Comparison of ENCODE assay signal across 21 cellular contexts in the genomic region with DNA sequence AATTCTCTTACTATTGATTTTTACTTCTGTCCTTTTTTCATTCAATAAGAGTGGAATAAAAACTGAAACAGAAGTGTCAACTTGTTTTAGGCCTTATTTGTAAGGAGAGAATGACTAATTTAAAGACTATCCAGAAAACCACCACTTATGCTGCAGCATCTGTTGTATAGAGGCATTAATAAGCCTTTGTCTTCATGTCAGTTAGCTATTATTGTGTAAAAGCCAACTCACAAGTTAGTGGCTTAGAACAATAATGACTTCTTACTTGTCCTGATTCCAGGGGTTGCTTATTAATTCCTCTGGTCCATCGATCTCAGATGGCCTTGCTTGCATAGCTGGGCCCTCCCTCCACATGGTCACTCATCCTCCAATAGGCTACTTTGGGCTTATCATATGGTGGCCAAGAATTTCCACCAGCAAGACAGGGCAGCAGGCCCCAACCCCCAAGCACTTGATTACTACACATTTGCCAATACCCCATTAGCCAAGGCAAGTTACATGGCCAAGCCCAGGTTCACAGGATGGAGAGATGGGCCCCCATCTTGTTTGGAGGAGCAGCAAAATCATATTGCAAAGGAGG. TPM values are rescaled to one million over a fixed set of nuclear protein-coding genes. Genes with fewer than 3 reads are reported as not detected.
DNase-seq lines count a peak whose midpoint lies in the region; ATAC-seq and TF ChIP-seq lines count a peak whose summit lies in the region.
"Had no signal": no experiment of that assay in that cellular context is flagged by ENCODE, and none has a peak within 500 bp of the region (broad histone marks: within the 10 kb centered on the region; RNA-seq: fewer than 3 reads in every experiment).

No MANE protein-coding gene starts in this region.

- no peak for TF ChIP-seq CTCF in Calu3 (IDR thresholded peaks at IDR 0.05; ENCODE audit: unreplicated experiment)
- TF ChIP-seq CTCF in epithelial cell of esophagus (IDR thresholded peaks at IDR 0.05; ENCODE audit: insufficient read depth, low read depth, low read length, missing control alignments), result no peak
- no peak for TF ChIP-seq CTCF in omental fat pad (IDR thresholded peaks at IDR 0.05)

- peak; percentile 87 for ATAC-seq in HG03354 (IDR thresholded peaks at IDR 0.05; ENCODE audit: poor library complexity, severe bottlenecking, unreplicated experiment)
- ATAC-seq in omental fat pad (ENCODE audit: low FRiP score), result no peak
- ATAC-seq: activated T-cell treated with anti-CD3 and anti-CD28 coated beads, Interleukin-2, amount 50 U/mL, for 72 hours; naive thymus-derived CD4-positive, alpha-beta T cell had no signal

- H3K9me3 Mint-ChIP-seq in Calu3 (ENCODE audit: low read depth, unreplicated experiment), result peaks cover under 1% of the 10 kb centered on the region
- H3K9me3 Mint-ChIP-seq in activated CD4-positive, alpha-beta memory T cell treated with anti-CD3 and anti-CD28 coated beads for 36 hours, result no peaks in the 10 kb centered on the region
- H3K9me3 Mint-ChIP-seq: activated naive CD4-positive, alpha-beta T cell treated with anti-CD3 and anti-CD28 coated beads, Interleukin-2, amount 50 U/mL, for 24 hours; activated T-cell treated with anti-CD3 and anti-CD28 coated beads, Interleukin-2, amount 50 U/mL, for 72 hours; H9; naive thymus-derived CD4-positive, alpha-beta T cell had no signal

- BruUV-seq in Calu3 (replicated peaks; lab: Mats Ljungman, UMichigan), result no TSS peak

- no peak overlapping the region for H3K27ac Mint-ChIP-seq in Calu3 (ENCODE audit: unreplicated experiment)
- H3K27ac Mint-ChIP-seq in activated CD4-positive, alpha-beta memory T cell treated with anti-CD3 and anti-CD28 coated beads for 36 hours, result no peak overlapping the region
- H3K27ac Mint-ChIP-seq: activated naive CD4-positive, alpha-beta T cell treated with anti-CD3 and anti-CD28 coated beads, Interleukin-2, amount 50 U/mL, for 24 hours; activated T-cell treated with anti-CD3 and anti-CD28 coated beads, Interleukin-2, amount 50 U/mL, for 72 hours; CD4-positive, CD25-positive, alpha-beta regulatory T cell; naive thymus-derived CD4-positive, alpha-beta T cell had no signal

- H3K4me1 Mint-ChIP-seq in Calu3 (ENCODE audit: low read depth, unreplicated experiment), result peaks cover 16% of the 10 kb centered on the region
- H3K4me1 Mint-ChIP-seq in activated CD4-positive, alpha-beta memory T cell treated with anti-CD3 and anti-CD28 coated beads for 36 hours (ENCODE audit: low read depth), result peaks cover 3% of the 10 kb centered on the region

- no peaks in the 10 kb centered on the region for H3K27me3 Mint-ChIP-seq in Calu3 (ENCODE audit: unreplicated experiment)
- H3K27me3 Mint-ChIP-seq in activated CD4-positive, alpha-beta memory T cell treated with anti-CD3 and anti-CD28 coated beads for 36 hours, result peaks cover 6% of the 10 kb centered on the region

- CTCF ChIA-PET in Calu3 (lab: Charles Lee), result interaction anchor here (1.0 to 4.0 kb wide), 9 partner anchors 8 to 657 kb away, joined by 3 to 93 read pairs (median 4); no protein-coding TSS in a partner anchor
- CTCF ChIA-PET in activated CD4-positive, alpha-beta memory T cell treated with anti-CD3 and anti-CD28 coated beads for 36 hours (lab: Charles Lee), result interaction anchor here (0.6 to 7.2 kb wide), 5 partner anchors 9 to 658 kb away, joined by 3 to 81 read pairs (median 6); no protein-coding TSS in a partner anchor

- POLR2A ChIA-PET in activated CD4-positive, alpha-beta memory T cell treated with anti-CD3 and anti-CD28 coated beads for 36 hours (lab: Charles Lee), result no interaction called here

- H3K4me3 ChIP-seq in epithelial cell of esophagus (ENCODE audit: low read length), result no peak overlapping the region
- H3K4me3 ChIP-seq: ovary, thoracic aorta had no signal

- intact Hi-C loops in Calu3 (cut with micrococcal nuclease; ENCODE audit: unreplicated experiment), result loop anchor here (1.0 to 2.0 kb wide), 2 partner anchors 92 to 224 kb away; no protein-coding TSS in a partner anchor
- intact Hi-C loops in activated CD4-positive, alpha-beta memory T cell treated with anti-CD3 and anti-CD28 coated beads for 36 hours (cut with micrococcal nuclease), result no loop called here

- no peaks in the 10 kb centered on the region for H3K36me3 Mint-ChIP-seq in Calu3 (ENCODE audit: insufficient read depth, unreplicated experiment)
- H3K36me3 Mint-ChIP-seq in activated CD4-positive, alpha-beta memory T cell treated with anti-CD3 and anti-CD28 coated beads for 36 hours, result no peaks in the 10 kb centered on the region
- H3K36me3 Mint-ChIP-seq: activated naive CD4-positive, alpha-beta T cell treated with anti-CD3 and anti-CD28 coated beads, Interleukin-2, amount 50 U/mL, for 24 hours; CD4-positive, CD25-positive, alpha-beta regulatory T cell; naive thymus-derived CD4-positive, alpha-beta T cell had no signal

- DNase-seq in Calu3 (peak; percentile 80), epithelial cell of esophagus (ENCODE audit: low read depth) (peak; percentile 9), mucosa of gallbladder (ENCODE audit: low spot score) (peak; percentile 79), DMS153 (lab: John Stamatoyannopoulos, UW) (no peak), omental fat pad (ENCODE audit: low spot score) (no peak), NCI-H2171 treated with DMSO at 0.1 percent for 48 hours (lab: John Stamatoyannopoulos, UW) (no peak)
- DNase-seq in activated CD4-positive, alpha-beta memory T cell treated with anti-CD3 and anti-CD28 coated beads for 36 hours, result no peak
- DNase-seq: activated CD4-positive, alpha-beta T cell treated with anti-CD3 and anti-CD28 coated beads for 1 hour; activated T-cell treated with anti-CD3 and anti-CD28 coated beads, Interleukin-2, amount 50 U/mL, for 72 hours; CD4-positive, CD25-positive, alpha-beta regulatory T cell; cortex of kidney; DMS79; foreskin fibroblast; H9; naive thymus-derived CD4-positive, alpha-beta T cell; NCI-H524 treated with DMSO at 0.1 percent for 48 hours; ovary had no signal

- no peak overlapping the region for H3K4me3 Mint-ChIP-seq in Calu3 (ENCODE audit: low read depth, unreplicated experiment)
- no peak overlapping the region for H3K4me3 Mint-ChIP-seq in activated CD4-positive, alpha-beta memory T cell treated with anti-CD3 and anti-CD28 coated beads for 36 hours
- H3K4me3 Mint-ChIP-seq: activated naive CD4-positive, alpha-beta T cell treated with anti-CD3 and anti-CD28 coated beads, Interleukin-2, amount 50 U/mL, for 24 hours; activated T-cell treated with anti-CD3 and anti-CD28 coated beads, Interleukin-2, amount 50 U/mL, for 72 hours; CD4-positive, CD25-positive, alpha-beta regulatory T cell; H9; naive thymus-derived CD4-positive, alpha-beta T cell had no signal

RNA-seq across cellular contexts. Expression of a gene that starts 44.5 kb away (rescaled TPM):
- total RNA-seq in Calu3 (2022), result 29.5 and 32.5 TPM in 2 replicates
- total RNA-seq in mucosa of gallbladder, result 11.3 TPM
- not detected for total RNA-seq in activated CD4-positive, alpha-beta memory T cell treated with anti-CD3 and anti-CD28 coated beads for 36 hours
- 10 to 100 TPM in 1 of 4 donors, 1 to 10 TPM in 2, under 1 TPM in 1; 0.48 to 12.3 (median 4.9) TPM for total RNA-seq in omental fat pad
- total RNA-seq: activated CD8-positive, alpha-beta memory T cell treated with anti-CD3 and anti-CD28 coated beads for 36 hours; activated T-cell treated with anti-CD3 and anti-CD28 coated beads, Interleukin-2, amount 50 U/mL, for 72 hours; CD4-positive, CD25-positive, alpha-beta regulatory T cell; naive thymus-derived CD4-positive, alpha-beta T cell had no signal

Comparison
In these comparisons a context has a peak if more than half of its experiments do, and no peak if none do; other contexts are left out.
1. DNase-seq: peak in Calu3 (single experiment), epithelial cell of esophagus (single experiment) and mucosa of gallbladder (single experiment); none in activated CD4-positive, alpha-beta memory T cell treated with anti-CD3 and anti-CD28 coated beads for 36 hours (single experiment), DMS153 (single experiment), omental fat pad (single experiment) and NCI-H2171 treated with DMSO at 0.1 percent for 48 hours (single experiment).